In genomic region chr2:37400041-37400440, GRCh38 we compare ENCODE assay signal across 26 cellular contexts. TPM values are rescaled to one million over a fixed set of nuclear protein-coding genes. Genes with fewer than 3 reads are reported as not detected.
"Had no signal": no experiment of that assay in that cellular context is flagged by ENCODE, and none has a peak within 500 bp of the region (broad histone marks: within the 10 kb centered on the region; RNA-seq: fewer than 3 reads in every experiment).

No MANE protein-coding gene starts in this region.

- H3K27me3 Mint-ChIP-seq: naive B cell; stimulated activated naive CD8-positive, alpha-beta T cell treated with anti-CD3 and anti-CD28 coated beads, Interleukin-15, amount 100 ng/mL, for 72 hours had no signal

- DNase-seq: islet precursor cell; left ventricle myocardium inferior; mesendoderm; naive B cell; natural killer cell; nephron progenitor cell; occipital lobe; retina; right cardiac atrium; sigmoid colon; small intestine; spleen; stimulated activated CD4-positive, alpha-beta T cell treated with anti-CD3 and anti-CD28 coated beads, Interleukin-4, amount 100 ng/mL, for 24 hours; stimulated activated naive CD4-positive, alpha-beta T cell treated with Interleukin-2 at 50 U/mL for 16 hours; stimulated activated naive CD8-positive, alpha-beta T cell treated with anti-CD3 and anti-CD28 coated beads, Interleukin-15, amount 100 ng/mL, for 72 hours; substantia nigra had no signal

- H3K4me1 Mint-ChIP-seq: nephron progenitor cell had no signal

- H3K4me3 Mint-ChIP-seq: mesothelial cell of epicardium; naive B cell; natural killer cell; nephron progenitor cell; neural progenitor cell; stimulated activated effector memory CD8-positive, alpha-beta T cell treated with anti-CD3 and anti-CD28 coated beads, Interleukin-12 subunit alpha, Interleukin-12 subunit beta, amount 100 ng/mL, for 72 hours; stimulated activated naive CD8-positive, alpha-beta T cell treated with anti-CD3 and anti-CD28 coated beads, Interleukin-15, amount 100 ng/mL, for 72 hours; type B pancreatic cell had no signal

- H3K9me3 ChIP-seq: neutrophil, sigmoid colon, tibial nerve, vagina had no signal

- H3K36me3 Mint-ChIP-seq: mesothelial cell of epicardium; naive B cell; natural killer cell; neural progenitor cell; stimulated activated effector memory CD8-positive, alpha-beta T cell treated with anti-CD3 and anti-CD28 coated beads, Interleukin-12 subunit alpha, Interleukin-12 subunit beta, amount 100 ng/mL, for 72 hours; type B pancreatic cell had no signal

- H3K36me3 ChIP-seq: left ventricle myocardium inferior, neural progenitor cell, neutrophil, sigmoid colon, spleen, tibial nerve, vagina had no signal

- H3K4me1 ChIP-seq: left ventricle myocardium inferior, neural progenitor cell, vagina had no signal

- ATAC-seq: natural killer cell; right cardiac atrium; stimulated activated effector memory CD8-positive, alpha-beta T cell treated with anti-CD3 and anti-CD28 coated beads, Interleukin-12 subunit alpha, Interleukin-12 subunit beta, amount 100 ng/mL, for 72 hours; stimulated activated naive CD8-positive, alpha-beta T cell treated with anti-CD3 and anti-CD28 coated beads, Interleukin-15, amount 100 ng/mL, for 72 hours had no signal

- H3K27ac Mint-ChIP-seq: mesothelial cell of epicardium; naive B cell; natural killer cell; nephron progenitor cell; neural progenitor cell; progenitor cell of endocrine pancreas; stimulated activated effector memory CD8-positive, alpha-beta T cell treated with anti-CD3 and anti-CD28 coated beads, Interleukin-12 subunit alpha, Interleukin-12 subunit beta, amount 100 ng/mL, for 72 hours; stimulated activated naive CD8-positive, alpha-beta T cell treated with anti-CD3 and anti-CD28 coated beads, Interleukin-15, amount 100 ng/mL, for 72 hours; type B pancreatic cell had no signal

- H3K4me3 ChIP-seq: left ventricle myocardium inferior, lung, neural progenitor cell, sigmoid colon, spleen, tibial nerve, vagina had no signal

- H3K27me3 ChIP-seq: neural progenitor cell, neutrophil, sigmoid colon, spleen, tibial nerve, vagina had no signal

- H3K9me3 Mint-ChIP-seq: natural killer cell; nephron progenitor cell; neural progenitor cell; stimulated activated effector memory CD8-positive, alpha-beta T cell treated with anti-CD3 and anti-CD28 coated beads, Interleukin-12 subunit alpha, Interleukin-12 subunit beta, amount 100 ng/mL, for 72 hours; stimulated activated naive CD8-positive, alpha-beta T cell treated with anti-CD3 and anti-CD28 coated beads, Interleukin-15, amount 100 ng/mL, for 72 hours; type B pancreatic cell had no signal

- H3K27ac ChIP-seq: left ventricle myocardium inferior, neural progenitor cell, neutrophil, sigmoid colon, spleen, tibial nerve, vagina had no signal

RNA-seq across cellular contexts. Expression of gene QPCT, which starts 55.6 kb away (rescaled TPM):
- total RNA-seq: osteocyte had no signal
